Comparison of ENCODE assay signal across 8 cellular contexts in genomic region chrX:136268051-136269048, GRCh38. TPM values are rescaled to one million over a fixed set of nuclear protein-coding genes. Genes with fewer than 3 reads are reported as not detected.
DNase-seq lines count a peak whose midpoint lies in the region; ATAC-seq, FAIRE-seq and TF ChIP-seq lines count a peak whose summit lies in the region.

No MANE protein-coding gene starts in this region.

- FAIRE-seq in RCC 7860 (lab: Jason Lieb, UNC), result peak; percentile 65

- CTCF ChIA-PET in A673 (lab: Charles Lee), result interaction anchor here (0.6 to 1.3 kb wide), 3 partner anchors 18 to 554 kb away, joined by 3 to 9 read pairs (median 4); no protein-coding TSS in a partner anchor

- no TSS peak for BruUV-seq in A673 (replicated peaks; lab: Mats Ljungman, UMichigan)

- H3K4me1 ChIP-seq in A673 (ENCODE audit: insufficient read depth, low read length, poor library complexity, severe bottlenecking) (no peaks in the 10 kb centered on the region), heart right ventricle (no peaks in the 10 kb centered on the region), spleen (peaks cover 0 to 8% (median 0%) of the 10 kb centered on the region in 6 donors)

- POLR2A ChIA-PET in A673 (lab: Charles Lee; ENCODE audit: low non-redundant PET), result no interaction called here

- TF ChIP-seq CTCF in A673 (conservative IDR thresholded peaks at IDR 0.05; ENCODE audit: low read depth, low read length) (peak; percentile 87), GM13976 (IDR thresholded peaks at IDR 0.05; ENCODE audit: borderline replicate concordance, control extremely low read depth, extremely low read depth, insufficient read depth, missing control alignments) (peak; percentile 77), heart right ventricle (IDR thresholded peaks at IDR 0.05) (peak; percentile 47 to 86 (median 68)), spleen (IDR thresholded peaks at IDR 0.05 in 8 of 11, conservative IDR thresholded peaks at IDR 0.05 in 3 of 11) (peak; percentile 41 to 84 (median 76))

- H3K9me3 ChIP-seq in A673 (ENCODE audit: low read depth, low read length, poor library complexity, severe bottlenecking) (no peaks in the 10 kb centered on the region), heart right ventricle (no peaks in the 10 kb centered on the region), spleen (no peaks in the 10 kb centered on the region)

- H3K36me3 ChIP-seq in A673 (ENCODE audit: insufficient read depth, low read length, poor library complexity, severe bottlenecking), result no peaks in the 10 kb centered on the region
- no peaks in the 10 kb centered on the region for H3K36me3 ChIP-seq in heart right ventricle
- no peaks in the 10 kb centered on the region for H3K36me3 ChIP-seq in spleen

- DNase-seq in A673 (ENCODE audit: low spot score), result peak; percentile 58
- peak; percentile 32 for DNase-seq in GM13976 (ENCODE audit: low spot score)
- DNase-seq in RCC 7860 (ENCODE audit: low spot score), result no peak
- peak; percentile 73 for DNase-seq in activated effector memory CD4-positive, alpha-beta T cell treated with anti-CD3 and anti-CD28 coated beads, Interleukin-2, amount 50 U/mL, for 16 hours
- DNase-seq in heart right ventricle, result peak in 1 of 2 donors; percentile 40
- no peak for DNase-seq in spleen
- no peak for DNase-seq in NCI-H187 (lab: John Stamatoyannopoulos, UW)

- H3K27me3 ChIP-seq in A673 (replicated peaks; ENCODE audit: insufficient read depth, low read depth, low read length, poor library complexity) (no peaks in the 10 kb centered on the region), heart right ventricle (peaks cover 0 to 20% (median 0%) of the 10 kb centered on the region in 7 donors), spleen (replicated peaks in 1 of 7) (peaks cover 0 to 4% (median 0%) of the 10 kb centered on the region in 7 donors)

- 56 to 58% methylated on average over 5 of the region's 5 CpGs for WGBS in heart right ventricle, 2 donors
- WGBS in spleen, 5 donors, result 45 to 58% (median 53%) methylated on average over 4 to 5 of the region's 5 CpGs

- H3K27ac ChIP-seq in A673 (ENCODE audit: low read depth, low read length, poor library complexity, severe bottlenecking) (no peak overlapping the region), heart right ventricle (no peak overlapping the region), spleen (no peak overlapping the region)

- TF ChIP-seq POLR2A in spleen (IDR thresholded peaks at IDR 0.05), result no peak

- in situ Hi-C loops in GM13976 (cut with MboI; ENCODE audit: low sequenced_read_pairs, unreplicated experiment), result loop anchor here (25.0 kb wide), 1 partner anchor 231 kb away; no protein-coding TSS in a partner anchor

- intact Hi-C loops in A673 (cut with micrococcal nuclease; ENCODE audit: unreplicated experiment), result loop anchor here (1.0 kb wide), 1 partner anchor 240 kb away; no protein-coding TSS in a partner anchor
- intact Hi-C loops in heart right ventricle (cut with DNase I), result loop anchor here in 8 of 10 donors (2.0 to 10.0 kb wide), 8 partner anchors 98 to 242 kb away; no protein-coding TSS in a partner anchor
- intact Hi-C loops in spleen (cut with DNase I; ENCODE audit: low total_unique reads), result loop anchor here (10.0 kb wide), 1 partner anchor 244 kb away; no protein-coding TSS in a partner anchor

- no peak overlapping the region for H3K4me3 ChIP-seq in A673 (ENCODE audit: low read depth, low read length, poor library complexity, severe bottlenecking)
- H3K4me3 ChIP-seq in heart right ventricle, result no peak overlapping the region
- no peak overlapping the region for H3K4me3 ChIP-seq in spleen

- ATAC-seq in HG03175 (IDR thresholded peaks at IDR 0.05; ENCODE audit: unreplicated experiment) (peak; percentile 61), heart right ventricle (peak in 6 of 8 donors; percentile 33 to 65 (median 53))

RNA-seq across cellular contexts. Expression of gene MAP7D3, which starts 17.1 kb away (rescaled TPM):
- 12.4 and 12.9 TPM in 2 replicates for total RNA-seq in A673 (2021)
- total RNA-seq in heart right ventricle, result 10 to 100 TPM; 11.6 to 16.2 (median 14.5) TPM
- polyA plus RNA-seq in heart right ventricle, result 10 to 100 TPM in 1 of 2 donors, 1 to 10 TPM in 1; 8.1 to 12.5 TPM
- total RNA-seq in spleen, result 10 to 100 TPM; 11.3 to 17.6 (median 13.1) TPM
- polyA plus RNA-seq in spleen, result 10 to 100 TPM in 1 of 3 donors, 1 to 10 TPM in 2; 7.4 to 10.2 (median 8.7) TPM

RNA-seq across cellular contexts. Expression of gene ADGRG4, which starts 32.4 kb away (rescaled TPM):
- total RNA-seq in A673 (2021) (not detected in 2 replicates), heart right ventricle (under 1 TPM in 2 of 10 donors, not detected in 8; 0.02 to 0.09 TPM), spleen (under 1 TPM in 4 of 7 donors, not detected in 3; 0.03 to 0.09 (median 0.04) TPM)
- polyA plus RNA-seq in heart right ventricle (not detected), spleen (under 1 TPM in 1 of 3 donors, not detected in 2; under 0.01 TPM)

Comparison
In these comparisons a context has a peak if more than half of its experiments do, and no peak if none do; other contexts are left out.
1. DNase-seq: peak in A673 (single experiment), GM13976 (single experiment) and activated effector memory CD4-positive, alpha-beta T cell treated with anti-CD3 and anti-CD28 coated beads, Interleukin-2, amount 50 U/mL, for 16 hours (single experiment); none in RCC 7860 (single experiment), spleen (single experiment) and NCI-H187 (0 of 2).
2. Peak in every context shown above with its lines, with median percentiles within 50 percentile points of each other: CTCF ChIP-seq.